Comparison of ENCODE assay signal across 22 cellular contexts in genomic region chr3:78244136-78244535, GRCh38.
DNase-seq lines count a peak whose midpoint lies in the region; ATAC-seq lines count a peak whose summit lies in the region.
"Had no signal": no experiment of that assay in that cellular context is flagged by ENCODE, and none has a peak within 500 bp of the region (broad histone marks: within the 10 kb centered on the region; RNA-seq: fewer than 3 reads in every experiment).

No MANE protein-coding gene starts in this region.

- H3K4me1 ChIP-seq in SJCRH30 = no peaks in the 10 kb centered on the region; the same call in 1 of the 2 replicates
- H3K4me1 ChIP-seq: A549; BLaER1 treated with 17β-estradiol and CSF1 and Interleukin-3, amounts not matched to agents 10 nM and 100 nM had no signal

- peak; percentile 8 for DNase-seq in COLO829 (ENCODE audit: low spot score)
- peak; percentile 41 to 71 for DNase-seq in SJCRH30
- peak; percentile 40 for DNase-seq in astrocyte of the hippocampus (ENCODE audit: low read depth, low spot score)
- no peak for DNase-seq in activated naive CD4-positive, alpha-beta T cell treated with Interleukin-2 at 50 U/mL for 16 hours
- no peak for DNase-seq in NCI-H446 treated with DMSO at 0.1 percent for 48 hours (lab: John Stamatoyannopoulos, UW)
- DNase-seq: AML-193; CD4-positive, alpha-beta T cell; CD8-positive, alpha-beta T cell; COR-L47; DMS 273 treated with DMSO at 0.1 percent for 48 hours; DMS153; DMS53; DMS79; DND-41; EL; GDM1 had no signal

- no peaks in the 10 kb centered on the region for H3K36me3 ChIP-seq in SJCRH30
- H3K36me3 ChIP-seq: BLaER1 treated with 17β-estradiol and CSF1 and Interleukin-3, amounts not matched to agents 10 nM and 100 nM had no signal

- H3K4me3 ChIP-seq in SJCRH30 = no peak overlapping the region
- H3K4me3 ChIP-seq: A549; BLaER1 treated with 17β-estradiol and CSF1 and Interleukin-3, amounts not matched to agents 10 nM and 100 nM; GM12878 had no signal

- ATAC-seq in GM19351 (IDR thresholded peaks at IDR 0.05; ENCODE audit: unreplicated experiment) = no peak
- ATAC-seq: A549; CD8-positive, alpha-beta T cell; GM12878 had no signal

- H3K27ac ChIP-seq in SJCRH30 = no peak overlapping the region; the same call in 1 of the 2 replicates
- H3K27ac ChIP-seq: 22Rv1; A549; BLaER1 treated with 17β-estradiol and CSF1 and Interleukin-3, amounts not matched to agents 10 nM and 100 nM; C4-2B had no signal

- H3K27me3 ChIP-seq in SJCRH30 = no peaks in the 10 kb centered on the region
- H3K27me3 ChIP-seq: BLaER1 treated with 17β-estradiol and CSF1 and Interleukin-3, amounts not matched to agents 10 nM and 100 nM had no signal

- no peaks in the 10 kb centered on the region for H3K9me3 ChIP-seq in SJCRH30 (replicated peaks)
- H3K9me3 ChIP-seq: A549 had no signal

Comparison
In these comparisons a context has a peak if more than half of its experiments do, and no peak if none do; other contexts are left out.
1. DNase-seq: peak in COLO829 (single experiment), SJCRH30 (2 of 2) and astrocyte of the hippocampus (single experiment); none in activated naive CD4-positive, alpha-beta T cell treated with Interleukin-2 at 50 U/mL for 16 hours (single experiment) and NCI-H446 treated with DMSO at 0.1 percent for 48 hours (single experiment).